ENCODE assay signal across 8 cellular contexts in genomic region chr15:91706366-91707032, GRCh38.
DNase-seq lines count a peak whose midpoint lies in the region; ATAC-seq, FAIRE-seq and TF ChIP-seq lines count a peak whose summit lies in the region.

No MANE protein-coding gene starts in this region.

- H3K36me3 ChIP-seq in MM.1S (replicated peaks; ENCODE audit: insufficient read depth, low read length) (no peaks in the 10 kb centered on the region), SJCRH30 (no peaks in the 10 kb centered on the region)

- H3K4me3 ChIP-seq in MM.1S (ENCODE audit: low read length) (peak overlapping the region; percentile 16), SJCRH30 (no peak overlapping the region)

- no peaks in the 10 kb centered on the region for H3K79me2 ChIP-seq in MM.1S (ENCODE audit: low read length)

- H3K27me3 ChIP-seq in MM.1S (replicated peaks; ENCODE audit: insufficient read depth, low read length) (no peaks in the 10 kb centered on the region), SJCRH30 (no peaks in the 10 kb centered on the region)

- no peak overlapping the region for H3K27ac Mint-ChIP-seq in progenitor cell of endocrine pancreas

- H3K4me1 ChIP-seq in MM.1S (ENCODE audit: low read length) (peaks cover 8% of the 10 kb centered on the region; the same call in 1 of the 2 replicates), SJCRH30 (no peaks in the 10 kb centered on the region)

- peak; percentile 98 for TF ChIP-seq CTCF in MM.1S (IDR thresholded peaks at IDR 0.05; ENCODE audit: low read length)
- TF ChIP-seq CTCF in progenitor cell of endocrine pancreas (IDR thresholded peaks at IDR 0.05; ENCODE audit: unreplicated experiment), result peak; percentile 91

- H3K9ac ChIP-seq in MM.1S (ENCODE audit: low read length), result no peak overlapping the region

- H3K4me3 Mint-ChIP-seq in progenitor cell of endocrine pancreas (ENCODE audit: low read depth), result no peak overlapping the region

- H3K9me3 ChIP-seq in MM.1S (replicated peaks; ENCODE audit: insufficient read depth, low read length), result no peaks in the 10 kb centered on the region
- H3K9me3 ChIP-seq in SJCRH30 (replicated peaks), result no peaks in the 10 kb centered on the region

- peak; percentile 41 for DNase-seq in AG08396 (ENCODE audit: low spot score)
- DNase-seq in MM.1S, result peak; percentile 94
- peak; percentile 74 to 87 for DNase-seq in SJCRH30
- peak; percentile 81 for DNase-seq in activated naive CD4-positive, alpha-beta T cell treated with Interleukin-2 at 50 U/mL for 16 hours
- peak; percentile 66 to 96 (median 87) for DNase-seq in head of caudate nucleus
- peak; percentile 45 for DNase-seq in progenitor cell of endocrine pancreas (ENCODE audit: low spot score, unreplicated experiment)
- DNase-seq in urothelium cell line (ENCODE audit: low spot score), result peak; percentile 77

- H3K27me3 Mint-ChIP-seq in progenitor cell of endocrine pancreas, result peaks cover 14% of the 10 kb centered on the region

- peak; percentile 84 for ATAC-seq in GM19351 (IDR thresholded peaks at IDR 0.05; ENCODE audit: unreplicated experiment)

- no peaks in the 10 kb centered on the region for H3K4me1 Mint-ChIP-seq in progenitor cell of endocrine pancreas (ENCODE audit: low read depth)

- H3K27ac ChIP-seq in MM.1S (ENCODE audit: low read length), result peak overlapping the region; percentile 27; the same call in 1 of the 2 replicates
- H3K27ac ChIP-seq in SJCRH30, result no peak overlapping the region

- H3K9me3 Mint-ChIP-seq in progenitor cell of endocrine pancreas (ENCODE audit: low read depth), result no peaks in the 10 kb centered on the region

- H4K20me1 ChIP-seq in MM.1S (ENCODE audit: insufficient read depth, low read length), result no peaks in the 10 kb centered on the region

- peaks cover 8% of the 10 kb centered on the region; the same call in 1 of the 2 replicates for H3F3A ChIP-seq in MM.1S (ENCODE audit: insufficient read depth, low read length)

- FAIRE-seq in urothelium cell line (lab: Jason Lieb, UNC), result no peak

- H3K9me2 ChIP-seq in MM.1S (replicated peaks; ENCODE audit: insufficient read depth, low read length), result no peaks in the 10 kb centered on the region

- intact Hi-C loops in head of caudate nucleus (cut with DNase I), result loop anchor here (10.0 kb wide), 1 partner anchor 148 kb away; the partner anchor contains the start of gene SLCO3A1

- peak overlapping the region; percentile 16; the same call in 1 of the 2 replicates for H2AFZ ChIP-seq in MM.1S (ENCODE audit: low read length)

- peak overlapping the region; percentile 49 for H3K4me2 ChIP-seq in MM.1S (ENCODE audit: low read depth, low read length)

- H3K36me3 Mint-ChIP-seq in progenitor cell of endocrine pancreas (ENCODE audit: insufficient read depth), result no peaks in the 10 kb centered on the region

Comparison
In these comparisons a context has a peak if more than half of its experiments do, and no peak if none do; other contexts are left out.
1. DNase-seq: peak in every context shown above with its lines; median percentile 94 in MM.1S; 87 in head of caudate nucleus; 81 in activated naive CD4-positive, alpha-beta T cell treated with Interleukin-2 at 50 U/mL for 16 hours; 80 in SJCRH30; 77 in urothelium cell line; 45 in progenitor cell of endocrine pancreas; 41 in AG08396.